In genomic region chr1:248471154-248471553, GRCh38 we compare ENCODE assay signal across 36 cellular contexts. TPM values are rescaled to one million over a fixed set of nuclear protein-coding genes. Genes with fewer than 3 reads are reported as not detected.
"Had no signal": no experiment of that assay in that cellular context is flagged by ENCODE, and none has a peak within 500 bp of the region (broad histone marks: within the 10 kb centered on the region; RNA-seq: fewer than 3 reads in every experiment).

No MANE protein-coding gene starts in this region.

- H3K27ac ChIP-seq: neutrophil, pancreas, psoas muscle, skin epidermis, spleen, suprapubic skin, testis, tibial artery, transverse colon, upper lobe of right lung, uterus had no signal

- DNase-seq: naive B cell; naive thymus-derived CD8-positive, alpha-beta T cell; nephron progenitor cell; nucleus accumbens; pancreas; psoas muscle; right cardiac atrium; spleen; stimulated activated CD4-positive, alpha-beta T cell treated with anti-CD3 and anti-CD28 coated beads, Interleukin-12 subunit alpha, Interleukin-12 subunit beta, amount 100 ng/mL, for 4 hours; stimulated activated CD4-positive, alpha-beta T cell treated with anti-CD3 and anti-CD28 coated beads, Interleukin-1b, Interleukin-23, amount 100 ng/mL, for 48 hours; stimulated activated CD4-positive, alpha-beta T cell treated with anti-CD3 and anti-CD28 coated beads, Interleukin-4, amount 100 ng/mL, for 1 hour; stimulated activated CD4-positive, alpha-beta T cell treated with anti-CD3 and anti-CD28 coated beads, Interleukin-4, amount 100 ng/mL, for 4 hours; stimulated activated CD8-positive, alpha-beta memory T cell treated with anti-CD3 and anti-CD28 coated beads, Interleukin-4, amount 100 ng/mL, for 48 hours; stimulated activated naive CD4-positive, alpha-beta T cell; stimulated activated naive CD8-positive, alpha-beta T cell treated with anti-CD3 and anti-CD28 coated beads, Interleukin-15, amount 100 ng/mL, for 72 hours; stimulated activated naive CD8-positive, alpha-beta T cell treated with anti-CD3 and anti-CD28 coated beads, Interleukin-15, Interleukin-2, amounts not matched to agents 100 U/mL and 50 U/mL, for 24 hours; substantia nigra; testis; tibial artery; transverse colon; upper lobe of right lung; uterus had no signal

- H3K4me2 ChIP-seq: smooth muscle cell had no signal

- H3K4me3 ChIP-seq: pancreas, psoas muscle, skin epidermis, smooth muscle cell, spleen, suprapubic skin, testis, tibial artery, transverse colon, upper lobe of right lung, uterus had no signal

- H3K9me3 ChIP-seq: neutrophil, pancreas, psoas muscle, spleen, suprapubic skin, testis, tibial artery, transverse colon, upper lobe of right lung, uterus had no signal

- FAIRE-seq: pancreas had no signal

- H3K36me3 ChIP-seq: neutrophil, pancreas, spleen, suprapubic skin, tibial artery, transverse colon, upper lobe of right lung, uterus had no signal

- ATAC-seq: naive thymus-derived CD8-positive, alpha-beta T cell; natural killer cell treated with Interleukin-12 subunit alpha and Interleukin-12 subunit beta and Interleukin-15 and Interleukin-18, amount 100 ng/mL, for 72 hours; pancreas; psoas muscle; right cardiac atrium; sciatic nerve; stimulated activated memory B cell treated with anti-CD40 and anti-IgM and Interleukin-4, amounts not matched to agents 10 μg/mL and 1 μg/mL and 100 μg/mL, for 72 hours; stimulated activated naive CD8-positive, alpha-beta T cell treated with anti-CD3 and anti-CD28 coated beads, Interleukin-15, amount 100 ng/mL, for 72 hours; stimulated activated naive CD8-positive, alpha-beta T cell treated with anti-CD3 and anti-CD28 coated beads, Interleukin-15, Interleukin-2, amounts not matched to agents 100 U/mL and 50 U/mL, for 24 hours; upper lobe of right lung had no signal

- H3K27me3 ChIP-seq: neutrophil, pancreas, spleen, suprapubic skin, testis, tibial artery, transverse colon, upper lobe of right lung, uterus had no signal

- H3K4me1 ChIP-seq: pancreas, psoas muscle, spleen, suprapubic skin, testis, tibial artery, transverse colon, upper lobe of right lung, uterus had no signal

RNA-seq across cellular contexts. Expression of gene OR2T3, which starts 2.0 kb away (rescaled TPM):
- total RNA-seq: naive thymus-derived CD8-positive, alpha-beta T cell; neural crest cell; omental fat pad; osteocyte; pancreas; posterior vena cava; psoas muscle; renal cortical epithelial cell; right cardiac atrium; sciatic nerve; smooth muscle cell; suprapubic skin; testis; transverse colon; upper lobe of right lung; urinary bladder; uterus had no signal
- polyA plus RNA-seq: naive thymus-derived CD8-positive, alpha-beta T cell; pancreas; psoas muscle; right cardiac atrium; smooth muscle cell; spleen; urinary bladder had no signal

RNA-seq across cellular contexts. Expression of gene OR2T5, which starts 17.2 kb away (rescaled TPM):
- total RNA-seq: naive thymus-derived CD8-positive, alpha-beta T cell; natural killer cell treated with Interleukin-12 subunit alpha and Interleukin-12 subunit beta and Interleukin-15 and Interleukin-18, amount 100 ng/mL, for 72 hours; neural crest cell; omental fat pad; osteocyte; pancreas; posterior vena cava; psoas muscle; renal cortical epithelial cell; right cardiac atrium; sciatic nerve; smooth muscle cell; spleen; suprapubic skin; testis; transverse colon; upper lobe of right lung; urinary bladder; uterus had no signal
- polyA plus RNA-seq: naive thymus-derived CD8-positive, alpha-beta T cell; pancreas; psoas muscle; right cardiac atrium; smooth muscle cell; spleen; thymus; urinary bladder had no signal

RNA-seq across cellular contexts. Expression of gene OR2T2, which starts 25.7 kb away (rescaled TPM):
- total RNA-seq: naive thymus-derived CD8-positive, alpha-beta T cell; natural killer cell treated with Interleukin-12 subunit alpha and Interleukin-12 subunit beta and Interleukin-15 and Interleukin-18, amount 100 ng/mL, for 72 hours; neural crest cell; omental fat pad; osteocyte; posterior vena cava; psoas muscle; renal cortical epithelial cell; right cardiac atrium; sciatic nerve; smooth muscle cell; testis; transverse colon; upper lobe of right lung; urinary bladder had no signal
- polyA plus RNA-seq: naive thymus-derived CD8-positive, alpha-beta T cell; pancreas; psoas muscle; right cardiac atrium; smooth muscle cell; spleen; urinary bladder had no signal

RNA-seq across cellular contexts. Expression of gene OR2G6, which starts 36.7 kb away (rescaled TPM):
- total RNA-seq: naive thymus-derived CD8-positive, alpha-beta T cell; natural killer cell treated with Interleukin-12 subunit alpha and Interleukin-12 subunit beta and Interleukin-15 and Interleukin-18, amount 100 ng/mL, for 72 hours; neural crest cell; omental fat pad; osteocyte; pancreas; posterior vena cava; psoas muscle; right cardiac atrium; sciatic nerve; smooth muscle cell; testis; transverse colon; upper lobe of right lung; urinary bladder; uterus had no signal
- polyA plus RNA-seq: naive thymus-derived CD8-positive, alpha-beta T cell; pancreas; psoas muscle; right cardiac atrium; smooth muscle cell; spleen; urinary bladder had no signal
